Comparison of ENCODE assay signal across 14 cellular contexts in genomic region chr6:152563182-152563581, GRCh38.
DNase-seq lines count a peak whose midpoint lies in the region; ATAC-seq and TF ChIP-seq lines count a peak whose summit lies in the region.
"Had no signal": no experiment of that assay in that cellular context is flagged by ENCODE, and none has a peak within 500 bp of the region (broad histone marks: within the 10 kb centered on the region; RNA-seq: fewer than 3 reads in every experiment).

No MANE protein-coding gene starts in this region.

- no peak for ATAC-seq in natural killer cell
- no peak for ATAC-seq in natural killer cell treated with Interleukin-12 subunit alpha and Interleukin-12 subunit beta and Interleukin-15 and Interleukin-18, amount 100 ng/mL, for 72 hours
- ATAC-seq in central memory CD8-positive, alpha-beta T cell (replicated peaks; ENCODE audit: extremely low read depth, poor library complexity, severe bottlenecking), result no peak
- no peak for ATAC-seq in HG02571 (IDR thresholded peaks at IDR 0.05; ENCODE audit: unreplicated experiment)
- ATAC-seq in foreskin keratinocyte, result no peak

- H3K27ac Mint-ChIP-seq in natural killer cell (peak overlapping the region; percentile 7), immature natural killer cell (peak overlapping the region in 4 of 6 donors; percentile 9 to 77 (median 32))
- no peak overlapping the region for H3K27ac Mint-ChIP-seq in natural killer cell treated with Interleukin-12 subunit alpha and Interleukin-12 subunit beta and Interleukin-15 and Interleukin-18, amount 100 ng/mL, for 72 hours
- H3K27ac Mint-ChIP-seq in central memory CD8-positive, alpha-beta T cell (ENCODE audit: low read depth), result peak overlapping the region; percentile 16
- H3K27ac Mint-ChIP-seq: CD4-positive, alpha-beta memory T cell; HFFc6 had no signal

- H3K27ac ChIP-seq in foreskin keratinocyte, result no peak overlapping the region

- H3K27me3 Mint-ChIP-seq in natural killer cell (ENCODE audit: low read depth in 2 of 2) (no peaks in the 10 kb centered on the region), immature natural killer cell (ENCODE audit: low read depth in 3 of 3) (peaks cover 0 to 4% (median 0%) of the 10 kb centered on the region in 3 donors)
- H3K27me3 Mint-ChIP-seq in natural killer cell treated with Interleukin-12 subunit alpha and Interleukin-12 subunit beta and Interleukin-15 and Interleukin-18, amount 100 ng/mL, for 72 hours, result no peaks in the 10 kb centered on the region
- H3K27me3 Mint-ChIP-seq in central memory CD8-positive, alpha-beta T cell, result no peaks in the 10 kb centered on the region
- H3K27me3 Mint-ChIP-seq: CD4-positive, alpha-beta memory T cell had no signal

- H3K4me3 Mint-ChIP-seq in natural killer cell (no peak overlapping the region), immature natural killer cell (no peak overlapping the region)
- H3K4me3 Mint-ChIP-seq in natural killer cell treated with Interleukin-12 subunit alpha and Interleukin-12 subunit beta and Interleukin-15 and Interleukin-18, amount 100 ng/mL, for 72 hours, result no peak overlapping the region
- H3K4me3 Mint-ChIP-seq in central memory CD8-positive, alpha-beta T cell, result no peak overlapping the region
- H3K4me3 Mint-ChIP-seq: CD4-positive, alpha-beta memory T cell; HFFc6 had no signal

- intact Hi-C loops in natural killer cell (cut with micrococcal nuclease), result no loop called here

- DNase-seq in natural killer cell, result no peak
- no peak for DNase-seq in natural killer cell treated with Interleukin-12 subunit alpha and Interleukin-12 subunit beta and Interleukin-15 and Interleukin-18, amount 100 ng/mL, for 72 hours (ENCODE audit: low spot score)
- no peak for DNase-seq in central memory CD8-positive, alpha-beta T cell (ENCODE audit: low spot score in 2 of 2)
- no peak for DNase-seq in immature natural killer cell
- no peak for DNase-seq in SIG-M5 (lab: John Stamatoyannopoulos, UW)
- no peak for DNase-seq in foreskin keratinocyte
- DNase-seq: Calu3; CD4-positive, alpha-beta memory T cell; COR-L47; DMS53; DMS79 treated with DMSO at 0.1 percent for 48 hours; GOT3; HFFc6 had no signal

- no peaks in the 10 kb centered on the region for H3K4me1 ChIP-seq in foreskin keratinocyte

- TF ChIP-seq CTCF in natural killer cell (IDR thresholded peaks at IDR 0.05) (no peak), foreskin keratinocyte (conservative IDR thresholded peaks at IDR 0.05) (no peak)

- H3K9me3 Mint-ChIP-seq in natural killer cell (no peaks in the 10 kb centered on the region), immature natural killer cell (peaks cover 0 to 2% (median 0%) of the 10 kb centered on the region in 6 donors)
- H3K9me3 Mint-ChIP-seq in natural killer cell treated with Interleukin-12 subunit alpha and Interleukin-12 subunit beta and Interleukin-15 and Interleukin-18, amount 100 ng/mL, for 72 hours, result no peaks in the 10 kb centered on the region
- H3K9me3 Mint-ChIP-seq in central memory CD8-positive, alpha-beta T cell, result peaks cover 10% of the 10 kb centered on the region
- H3K9me3 Mint-ChIP-seq: HFFc6 had no signal

- peaks cover 1% of the 10 kb centered on the region for H3K36me3 Mint-ChIP-seq in natural killer cell
- H3K36me3 Mint-ChIP-seq in natural killer cell treated with Interleukin-12 subunit alpha and Interleukin-12 subunit beta and Interleukin-15 and Interleukin-18, amount 100 ng/mL, for 72 hours, result peaks cover 2% of the 10 kb centered on the region
- peaks cover 3% of the 10 kb centered on the region for H3K36me3 Mint-ChIP-seq in central memory CD8-positive, alpha-beta T cell (ENCODE audit: insufficient read depth)
- peaks cover 2 to 12% (median 5%) of the 10 kb centered on the region in 3 donors for H3K36me3 Mint-ChIP-seq in immature natural killer cell
- H3K36me3 Mint-ChIP-seq: CD4-positive, alpha-beta memory T cell had no signal

- peaks cover 2% of the 10 kb centered on the region for H3K27me3 ChIP-seq in foreskin keratinocyte

- H3K4me1 Mint-ChIP-seq in natural killer cell (peaks cover 58 to 63% of the 10 kb centered on the region in 2 donors), immature natural killer cell (peaks cover 59 to 83% of the 10 kb centered on the region in 2 donors)
- H3K4me1 Mint-ChIP-seq in natural killer cell treated with Interleukin-12 subunit alpha and Interleukin-12 subunit beta and Interleukin-15 and Interleukin-18, amount 100 ng/mL, for 72 hours (ENCODE audit: low read depth in 2 of 2), result peaks cover 31 to 35% of the 10 kb centered on the region in 2 donors
- peaks cover 57% of the 10 kb centered on the region for H3K4me1 Mint-ChIP-seq in central memory CD8-positive, alpha-beta T cell
- H3K4me1 Mint-ChIP-seq: CD4-positive, alpha-beta memory T cell had no signal

Comparison
In these comparisons a context has a peak if more than half of its experiments do, and no peak if none do; other contexts are left out.
1. H3K27ac Mint-ChIP-seq: peak in natural killer cell (2 of 2), central memory CD8-positive, alpha-beta T cell (single experiment) and immature natural killer cell (4 of 6); none in natural killer cell treated with Interleukin-12 subunit alpha and Interleukin-12 subunit beta and Interleukin-15 and Interleukin-18, amount 100 ng/mL, for 72 hours (0 of 2).